Comparison of ENCODE assay signal across 16 cellular contexts in the genomic region with DNA sequence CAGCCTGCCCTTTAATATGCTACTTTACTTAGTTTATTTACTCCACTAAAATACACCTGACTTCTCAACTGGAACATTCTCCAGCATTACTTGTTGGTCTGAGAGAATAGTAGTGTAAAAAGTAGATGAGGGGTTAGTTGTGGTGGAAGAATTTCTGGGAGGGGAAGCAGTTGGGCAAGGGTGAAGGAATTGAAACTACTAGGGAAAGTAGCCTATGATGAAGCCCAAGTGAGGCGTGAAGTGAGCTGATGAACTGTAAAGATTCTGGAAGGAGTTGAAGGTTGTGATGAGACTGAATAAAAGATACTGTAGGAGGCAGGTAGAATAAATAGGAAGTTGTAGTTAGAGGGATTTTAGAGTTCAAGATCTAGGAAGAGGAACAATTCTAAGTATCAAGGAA.
A peak's percentile ranks its signal among the peaks of the same experiment; 100 is the strongest.
DNase-seq lines count a peak whose midpoint lies in the region; ATAC-seq and TF ChIP-seq lines count a peak whose summit lies in the region.
"Had no signal": no experiment of that assay in that cellular context is flagged by ENCODE, and none has a peak within 500 bp of the region (broad histone marks: within the 10 kb centered on the region; RNA-seq: fewer than 3 reads in every experiment).

No MANE protein-coding gene starts in this region.

- H3K9me3 ChIP-seq in left ventricle myocardium inferior (replicated peaks) (no peaks in the 10 kb centered on the region), T-helper 17 cell (ENCODE audit: control insufficient read depth, low read length, poor library complexity, severe bottlenecking) (no peaks in the 10 kb centered on the region), upper lobe of right lung (no peaks in the 10 kb centered on the region)
- H3K9me3 ChIP-seq: ovary had no signal

- peaks cover 34% of the 10 kb centered on the region for H3K4me1 ChIP-seq in left ventricle myocardium inferior
- no peaks in the 10 kb centered on the region for H3K4me1 ChIP-seq in upper lobe of right lung

- DNase-seq in left ventricle myocardium inferior (no peak), cardiac septum (ENCODE audit: low spot score) (no peak), T-helper 17 cell (no peak), kidney tubule cell (ENCODE audit: low spot score) (peak; percentile 26), upper lobe of right lung (no peak), NOMO-1 treated with dmso at 0.1 percent for 144 hours (lab: John Stamatoyannopoulos, UW; ENCODE audit: unreplicated experiment) (no peak)
- DNase-seq in effector CD8-positive, alpha-beta T cell (lab: John Stamatoyannopoulos, UW) = no peak
- DNase-seq: activated CD4-positive, alpha-beta memory T cell treated with anti-CD3 and anti-CD28 coated beads, Interleukin-2, amount 10 ng/mL, durations not matched to agents 7 days and 5 days; kidney glomerular epithelial cell; NCI-H1105; NCI-H774; ovary; stimulated activated CD4-positive, alpha-beta T cell treated with anti-CD3 and anti-CD28 coated beads, Interleukin-2, amount 100 ng/mL, for 24 hours; substantia nigra had no signal

- H3K36me3 ChIP-seq in left ventricle myocardium inferior = peaks cover 22% of the 10 kb centered on the region
- peaks cover 38% of the 10 kb centered on the region for H3K36me3 ChIP-seq in upper lobe of right lung
- H3K36me3 ChIP-seq: ovary had no signal

- TF ChIP-seq CTCF in left ventricle myocardium inferior (IDR thresholded peaks at IDR 0.05; ENCODE audit: borderline replicate concordance) = no peak
- TF ChIP-seq CTCF in upper lobe of right lung (IDR thresholded peaks at IDR 0.05) = no peak

- no peak overlapping the region for H3K4me3 ChIP-seq in left ventricle myocardium inferior
- H3K4me3 ChIP-seq in upper lobe of right lung = no peak overlapping the region
- H3K4me3 ChIP-seq: ovary had no signal

- H3K27ac Mint-ChIP-seq in T-helper 17 cell = peak overlapping the region; percentile 63
- H3K27ac Mint-ChIP-seq: activated CD4-positive, alpha-beta memory T cell treated with anti-CD3 and anti-CD28 coated beads, Interleukin-2, amount 10 ng/mL, durations not matched to agents 7 days and 5 days had no signal

- peak overlapping the region; percentile 76 for H3K27ac ChIP-seq in left ventricle myocardium inferior (replicated peaks)
- H3K27ac ChIP-seq in upper lobe of right lung = no peak overlapping the region
- H3K27ac ChIP-seq: ovary, RWPE1 had no signal

- intact Hi-C loops in left ventricle myocardium inferior (cut with micrococcal nuclease) = no loop called here
- intact Hi-C loops in cardiac septum (cut with DNase I) = no loop called here
- intact Hi-C loops in upper lobe of right lung (cut with DNase I) = no loop called here

- peak overlapping the region; percentile 19 for H3K4me3 Mint-ChIP-seq in T-helper 17 cell
- H3K4me3 Mint-ChIP-seq: activated CD4-positive, alpha-beta memory T cell treated with anti-CD3 and anti-CD28 coated beads, Interleukin-2, amount 10 ng/mL, durations not matched to agents 7 days and 5 days had no signal

- no peak for ATAC-seq in T-helper 17 cell
- peak; percentile 72 for ATAC-seq in upper lobe of right lung
- ATAC-seq in GM21737 (IDR thresholded peaks at IDR 0.05; ENCODE audit: unreplicated experiment) = no peak

- H3K27me3 ChIP-seq in left ventricle myocardium inferior (ENCODE audit: low read depth) (no peaks in the 10 kb centered on the region), upper lobe of right lung (no peaks in the 10 kb centered on the region)
- H3K27me3 ChIP-seq: ovary had no signal

- H3K4me1 Mint-ChIP-seq in T-helper 17 cell = peaks cover 20% of the 10 kb centered on the region

- peaks cover 5% of the 10 kb centered on the region for H3K36me3 Mint-ChIP-seq in T-helper 17 cell (ENCODE audit: low read depth)

- no peaks in the 10 kb centered on the region for H3K27me3 Mint-ChIP-seq in T-helper 17 cell
- H3K27me3 Mint-ChIP-seq: activated CD4-positive, alpha-beta memory T cell treated with anti-CD3 and anti-CD28 coated beads, Interleukin-2, amount 10 ng/mL, durations not matched to agents 7 days and 5 days had no signal
